ENCODE assay signal across 8 cellular contexts in the genomic region with DNA sequence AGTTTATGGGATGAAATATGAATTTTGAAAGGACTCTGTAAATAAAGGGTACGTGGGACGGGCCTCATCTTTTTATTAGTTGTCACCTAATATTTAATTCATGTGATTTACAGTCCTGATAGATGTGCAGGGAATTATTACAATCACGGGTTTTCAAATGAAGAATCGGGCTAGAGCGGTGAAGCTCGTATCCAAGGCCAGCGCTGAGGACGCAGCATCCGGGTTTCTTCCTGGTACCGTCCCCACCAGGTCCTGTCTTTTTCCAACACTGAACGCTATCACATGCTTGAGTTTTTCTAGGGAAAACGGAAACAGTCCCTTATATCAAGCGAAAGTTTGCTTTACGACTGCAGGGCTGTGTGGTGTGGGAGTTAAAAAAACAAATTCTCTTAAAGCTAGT. TPM values are rescaled to one million over a fixed set of nuclear protein-coding genes. Genes with fewer than 3 reads are reported as not detected.
DNase-seq lines count a peak whose midpoint lies in the region; ATAC-seq and TF ChIP-seq lines count a peak whose summit lies in the region.

No MANE protein-coding gene starts in this region.

- no peaks in the 10 kb centered on the region for H3K27me3 ChIP-seq in skeletal muscle tissue (ENCODE audit: control insufficient read depth in 3 of 3, insufficient read depth in 3 of 3, low read length in 3 of 3)

- H3K4me3 ChIP-seq in skeletal muscle tissue (ENCODE audit: low read length in 3 of 3), result peak overlapping the region; percentile 76 to 91 (median 83)

- peaks cover 47% of the 10 kb centered on the region for H3K4me1 Mint-ChIP-seq in brain

- H3K27ac ChIP-seq in skeletal muscle tissue (ENCODE audit: low read depth, low read length), result peak overlapping the region; percentile 100

- peaks cover 24 to 38% (median 27%) of the 10 kb centered on the region in 3 donors for H3K36me3 ChIP-seq in skeletal muscle tissue (ENCODE audit: control insufficient read depth in 3 of 3, insufficient read depth in 3 of 3, low read length in 3 of 3)

- H3K9me3 Mint-ChIP-seq in brain, result peaks cover 0 to 2% (median 0%) of the 10 kb centered on the region in 5 experiments

- no peak for ATAC-seq in HG03159 (IDR thresholded peaks at IDR 0.05; ENCODE audit: unreplicated experiment)

- no peaks in the 10 kb centered on the region for H3K27me3 Mint-ChIP-seq in brain

- H3K4me3 Mint-ChIP-seq in brain, result peak overlapping the region; percentile 87 to 97 (median 94)

- no peak for TF ChIP-seq CTCF in brain (conservative IDR thresholded peaks at IDR 0.05)

- H3K27ac Mint-ChIP-seq in brain, result peak overlapping the region; percentile 93 to 99 (median 98)

- H3K9me3 ChIP-seq in skeletal muscle tissue (ENCODE audit: control insufficient read depth in 3 of 3, low read length in 3 of 3), result no peaks in the 10 kb centered on the region

- peak overlapping the region; percentile 99 for H3K9ac ChIP-seq in skeletal muscle tissue (ENCODE audit: low read depth in 1 of 3, low read length in 3 of 3)

- DNase-seq in GM03348 (ENCODE audit: low spot score) (peak; percentile 37), NCI-H2171 treated with DMSO at 0.1 percent for 48 hours (lab: John Stamatoyannopoulos, UW) (peak; percentile 63), inferior parietal cortex (ENCODE audit: extremely low spot score) (peak; percentile 73), germinal center (ENCODE audit: low spot score) (no peak)
- no peak for DNase-seq in stimulated activated CD4-positive, alpha-beta T cell treated with anti-CD3 and anti-CD28 coated beads, Interleukin-4, amount 100 ng/mL, for 24 hours

- H3K36me3 Mint-ChIP-seq in brain, result peaks cover 36% of the 10 kb centered on the region

- peaks cover 29 to 44% (median 29%) of the 10 kb centered on the region in 3 donors for H3K4me1 ChIP-seq in skeletal muscle tissue (ENCODE audit: control insufficient read depth in 3 of 3, insufficient read depth in 3 of 3, low read length in 3 of 3)

RNA-seq across cellular contexts. Expression of a gene that starts 0.8 kb away (rescaled TPM):
- 236 TPM for polyA plus RNA-seq in brain (ENCODE audit: insufficient read depth, low read depth, low replicate concordance)
- total RNA-seq in skeletal muscle tissue, result 15.1 TPM

RNA-seq across cellular contexts. Expression of a gene that starts 6.2 kb away (rescaled TPM):
- 7.3 TPM for polyA plus RNA-seq in brain (ENCODE audit: insufficient read depth, low read depth, low replicate concordance)
- total RNA-seq in skeletal muscle tissue, result 19.8 TPM

RNA-seq across cellular contexts. Expression of a gene that starts 9.7 kb away (rescaled TPM):
- 26.5 TPM for polyA plus RNA-seq in brain (ENCODE audit: insufficient read depth, low read depth, low replicate concordance)
- 26.1 TPM for total RNA-seq in skeletal muscle tissue

RNA-seq across cellular contexts. Expression of a gene that starts 10.3 kb away (rescaled TPM):
- polyA plus RNA-seq in brain (ENCODE audit: insufficient read depth, low read depth, low replicate concordance), result 73.4 TPM
- total RNA-seq in skeletal muscle tissue, result 67.8 TPM

RNA-seq across cellular contexts. Expression of a gene that starts 50.3 kb away (rescaled TPM):
- 0.27 TPM for polyA plus RNA-seq in brain (ENCODE audit: insufficient read depth, low read depth, low replicate concordance)
- not detected for total RNA-seq in skeletal muscle tissue

Comparison
In these comparisons a context has a peak if more than half of its experiments do, and no peak if none do; other contexts are left out.
1. DNase-seq: peak in GM03348 (single experiment), NCI-H2171 treated with DMSO at 0.1 percent for 48 hours (single experiment) and inferior parietal cortex (single experiment); none in germinal center (single experiment) and stimulated activated CD4-positive, alpha-beta T cell treated with anti-CD3 and anti-CD28 coated beads, Interleukin-4, amount 100 ng/mL, for 24 hours (single experiment).